ENCODE assay signal across 34 cellular contexts in the genomic region with DNA sequence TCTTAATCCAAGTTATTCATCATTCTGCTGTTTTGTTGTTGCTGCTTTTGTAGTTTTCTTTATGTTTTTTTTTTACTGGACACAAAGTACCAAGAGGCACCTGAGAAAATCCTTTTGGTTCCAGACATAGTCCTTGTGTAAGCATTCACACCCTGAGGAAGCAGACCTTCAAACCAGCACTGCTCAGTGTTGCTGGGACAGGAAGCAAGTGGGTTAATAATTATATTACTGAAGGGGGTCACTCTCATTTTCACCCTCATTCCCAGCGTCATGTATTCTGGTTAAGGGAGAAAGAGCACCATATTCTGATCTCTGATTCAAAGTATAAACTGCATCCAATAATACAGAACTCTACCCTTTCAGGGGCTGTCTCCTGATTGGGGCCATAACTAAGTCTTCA. TPM values are rescaled to one million over a fixed set of nuclear protein-coding genes. Genes with fewer than 3 reads are reported as not detected.
DNase-seq lines count a peak whose midpoint lies in the region; ATAC-seq lines count a peak whose summit lies in the region.
"Had no signal": no experiment of that assay in that cellular context is flagged by ENCODE, and none has a peak within 500 bp of the region (broad histone marks: within the 10 kb centered on the region; RNA-seq: fewer than 3 reads in every experiment).

No MANE protein-coding gene starts in this region.

- H3K27ac ChIP-seq in trophoblast cell (ENCODE audit: low read depth, low read length): no peak overlapping the region
- H3K27ac ChIP-seq: coronary artery, gastroesophageal sphincter, Peyer's patch, right atrium auricular region, upper lobe of right lung had no signal

- H2AFZ ChIP-seq in trophoblast cell (ENCODE audit: insufficient read depth, low read length, poor library complexity): no peak overlapping the region

- no peak overlapping the region for H3K4ac ChIP-seq in trophoblast cell (ENCODE audit: low read depth, low read length)

- no peak overlapping the region for H3K9ac ChIP-seq in trophoblast cell (ENCODE audit: low read length)

- no peaks in the 10 kb centered on the region for H3K9me3 Mint-ChIP-seq in T-helper 2 cell treated with Interferon-gamma antibody and Interleukin-4, amounts not matched to agents 5 μg/mL and 100 μg/mL, for 36 hours
- H3K9me3 Mint-ChIP-seq: activated CD4-positive, alpha-beta memory T cell treated with anti-CD3 and anti-CD28 coated beads, Interleukin-2, amount 10 ng/mL, durations not matched to agents 7 days and 5 days; activated naive CD4-positive, alpha-beta T cell treated with anti-CD3 and anti-CD28 coated beads for 36 hours; HFFc6; mesothelial cell of epicardium had no signal

- no peak overlapping the region for H3K23ac ChIP-seq in trophoblast cell (ENCODE audit: low read length)

- H3K27ac Mint-ChIP-seq in T-helper 2 cell treated with Interferon-gamma antibody and Interleukin-4, amounts not matched to agents 5 μg/mL and 100 μg/mL, for 36 hours: no peak overlapping the region
- H3K27ac Mint-ChIP-seq: activated CD4-positive, alpha-beta memory T cell treated with anti-CD3 and anti-CD28 coated beads, Interleukin-2, amount 10 ng/mL, durations not matched to agents 7 days and 5 days; activated naive CD4-positive, alpha-beta T cell treated with anti-CD3 and anti-CD28 coated beads for 36 hours; CD4-positive, CD25-positive, alpha-beta regulatory T cell; HFFc6; mesothelial cell of epicardium; naive B cell; stimulated activated naive B cell treated with anti-CD40 and anti-IgM and Interleukin-4, amounts not matched to agents 10 μg/mL and 1 μg/mL and 100 μg/mL, for 72 hours had no signal

- H3K36me3 ChIP-seq in trophoblast cell (ENCODE audit: control insufficient read depth in 1 of 2, insufficient read depth in 2 of 2, low read length in 2 of 2): no peaks in the 10 kb centered on the region
- H3K36me3 ChIP-seq: gastroesophageal sphincter, Peyer's patch, right atrium auricular region, upper lobe of right lung had no signal

- H3K79me1 ChIP-seq in trophoblast cell (ENCODE audit: low read length): no peaks in the 10 kb centered on the region

- peaks cover 64% of the 10 kb centered on the region for H3K27me3 Mint-ChIP-seq in T-helper 2 cell treated with Interferon-gamma antibody and Interleukin-4, amounts not matched to agents 5 μg/mL and 100 μg/mL, for 36 hours (ENCODE audit: low read depth)

- no peaks in the 10 kb centered on the region for H3K36me3 Mint-ChIP-seq in T-helper 2 cell treated with Interferon-gamma antibody and Interleukin-4, amounts not matched to agents 5 μg/mL and 100 μg/mL, for 36 hours (ENCODE audit: low read depth)
- H3K36me3 Mint-ChIP-seq: CD4-positive, CD25-positive, alpha-beta regulatory T cell; mesothelial cell of epicardium had no signal

- no peak overlapping the region for H3K4me3 ChIP-seq in trophoblast cell (ENCODE audit: low read depth, low read length)
- H3K4me3 ChIP-seq: coronary artery, gastroesophageal sphincter, Peyer's patch, right atrium auricular region, upper lobe of right lung had no signal

- H3K9me3 ChIP-seq in trophoblast cell (ENCODE audit: insufficient read depth, low read depth, low read length): peaks cover 3% of the 10 kb centered on the region
- H3K9me3 ChIP-seq: gastroesophageal sphincter, Peyer's patch, right atrium auricular region, upper lobe of right lung had no signal

- H2BK120ac ChIP-seq in trophoblast cell (ENCODE audit: insufficient read depth, low read length, poor library complexity): no peak overlapping the region

- no peak overlapping the region for H3K4me3 Mint-ChIP-seq in T-helper 2 cell treated with Interferon-gamma antibody and Interleukin-4, amounts not matched to agents 5 μg/mL and 100 μg/mL, for 36 hours
- H3K4me3 Mint-ChIP-seq: activated CD4-positive, alpha-beta memory T cell treated with anti-CD3 and anti-CD28 coated beads, Interleukin-2, amount 10 ng/mL, durations not matched to agents 7 days and 5 days; activated naive CD4-positive, alpha-beta T cell treated with anti-CD3 and anti-CD28 coated beads for 36 hours; CD4-positive, CD25-positive, alpha-beta regulatory T cell; HFFc6; mesothelial cell of epicardium; naive B cell; stimulated activated naive B cell treated with anti-CD40 and anti-IgM and Interleukin-4, amounts not matched to agents 10 μg/mL and 1 μg/mL and 100 μg/mL, for 72 hours had no signal

- H3K27me3 ChIP-seq in trophoblast cell (ENCODE audit: insufficient read depth, low read length): no peaks in the 10 kb centered on the region
- H3K27me3 ChIP-seq: Peyer's patch, right atrium auricular region had no signal

- no peak overlapping the region for H3K18ac ChIP-seq in trophoblast cell (ENCODE audit: low read length)

- H2AK5ac ChIP-seq in trophoblast cell (ENCODE audit: low read length): no peak overlapping the region

- peak; percentile 89 for ATAC-seq in GM18907 (IDR thresholded peaks at IDR 0.05; ENCODE audit: unreplicated experiment)
- peak; percentile 80 for ATAC-seq in GM21447 (IDR thresholded peaks at IDR 0.05; ENCODE audit: unreplicated experiment)
- ATAC-seq in HG03097 (IDR thresholded peaks at IDR 0.05; ENCODE audit: low FRiP score, unreplicated experiment): peak; percentile 75
- peak; percentile 79 for ATAC-seq in HG03460 (IDR thresholded peaks at IDR 0.05; ENCODE audit: unreplicated experiment)
- no peak for ATAC-seq in HG03521 (IDR thresholded peaks at IDR 0.05; ENCODE audit: unreplicated experiment)
- ATAC-seq: gastroesophageal sphincter; HepG2; stimulated activated naive B cell treated with anti-CD40 and anti-IgM and Interleukin-4, amounts not matched to agents 10 μg/mL and 1 μg/mL and 100 μg/mL, for 72 hours; upper lobe of right lung had no signal

- no peaks in the 10 kb centered on the region for H3K79me2 ChIP-seq in trophoblast cell (ENCODE audit: control insufficient read depth, insufficient read depth, low read length, poor library complexity)

- no CpG with 5 or more reads among the region's 1 CpG for WGBS in trophoblast cell (ENCODE audit: extremely low coverage, insufficient coverage, insufficient read length)

- H2BK5ac ChIP-seq in trophoblast cell (ENCODE audit: low read depth, low read length, poor library complexity): no peak overlapping the region

- no peak overlapping the region for H3K14ac ChIP-seq in trophoblast cell (ENCODE audit: low read length)

- no peak overlapping the region for H2BK12ac ChIP-seq in trophoblast cell (ENCODE audit: low read length)

- no peak overlapping the region for H4K12ac ChIP-seq in trophoblast cell (ENCODE audit: low read depth, low read length)

- H4K8ac ChIP-seq in trophoblast cell (ENCODE audit: low read depth, low read length): no peak overlapping the region

- no peak overlapping the region for H4K91ac ChIP-seq in trophoblast cell (ENCODE audit: low read depth, low read length)

- H3K4me1 ChIP-seq in trophoblast cell (ENCODE audit: control insufficient read depth in 1 of 2, insufficient read depth in 2 of 2, low read length in 2 of 2): no peaks in the 10 kb centered on the region
- H3K4me1 ChIP-seq: gastroesophageal sphincter, Peyer's patch, right atrium auricular region, upper lobe of right lung had no signal

- no peak overlapping the region for H3K4me2 ChIP-seq in trophoblast cell (ENCODE audit: low read length)

- peaks cover under 1% of the 10 kb centered on the region for H3K4me1 Mint-ChIP-seq in T-helper 2 cell treated with Interferon-gamma antibody and Interleukin-4, amounts not matched to agents 5 μg/mL and 100 μg/mL, for 36 hours (ENCODE audit: low read depth)
- H3K4me1 Mint-ChIP-seq: activated CD4-positive, alpha-beta memory T cell treated with anti-CD3 and anti-CD28 coated beads, Interleukin-2, amount 10 ng/mL, durations not matched to agents 7 days and 5 days; mesothelial cell of epicardium; naive B cell; stimulated activated naive B cell treated with anti-CD40 and anti-IgM and Interleukin-4, amounts not matched to agents 10 μg/mL and 1 μg/mL and 100 μg/mL, for 72 hours had no signal

- DNase-seq in T-helper 2 cell treated with Interferon-gamma antibody and Interleukin-4, amounts not matched to agents 5 μg/mL and 100 μg/mL, for 36 hours (ENCODE audit: low spot score): no peak
- DNase-seq in trophoblast cell: no peak
- DNase-seq in NCI-H1930 (lab: John Stamatoyannopoulos, UW): no peak
- DNase-seq: activated CD4-positive, alpha-beta memory T cell treated with anti-CD3 and anti-CD28 coated beads, Interleukin-2, amount 10 ng/mL, durations not matched to agents 7 days and 5 days; activated CD8-positive, alpha-beta memory T cell treated with anti-CD3 and anti-CD28 coated beads, Interleukin-2, amount 50 U/mL, for 4 hours; activated naive CD4-positive, alpha-beta T cell treated with anti-CD3 and anti-CD28 coated beads for 36 hours; AML-193; caudate nucleus; CD4-positive, CD25-positive, alpha-beta regulatory T cell; effector CD8-positive, alpha-beta T cell; GOT3; HFFc6; naive B cell; NCI-H1436; NCI-H2107; NCI-H446; NCI-H748 treated with DMSO at 0.1 percent for 48 hours; Peyer's patch; posterior cingulate gyrus; SHP77; small intestine; stimulated activated naive B cell treated with anti-CD40 and anti-IgM and Interleukin-4, amounts not matched to agents 10 μg/mL and 1 μg/mL and 100 μg/mL, for 72 hours; substantia nigra; upper lobe of right lung had no signal

RNA-seq across cellular contexts. Expression of gene ALKBH3, which starts 5.9 kb away (rescaled TPM):
- 9.7 and 10.0 TPM in 2 replicates for polyA plus RNA-seq in trophoblast cell (2013)
